ENCODE assay signal across 10 cellular contexts in genomic region chr1:243227596-243227995, GRCh38.
"Had no signal": no experiment of that assay in that cellular context is flagged by ENCODE, and none has a peak within 500 bp of the region (broad histone marks: within the 10 kb centered on the region; RNA-seq: fewer than 3 reads in every experiment).

No MANE protein-coding gene starts in this region.

- H3K4me1 ChIP-seq: HAP-1 had no signal

- H2AFZ ChIP-seq: GM23248, GM23338 had no signal

- DNase-seq: GM23248, GOT3, H7, H9, HCEC 1CT, HFFc6 had no signal

- H3K4me3 ChIP-seq: GM23248, GM23338, HAP-1 had no signal

- H3K9ac ChIP-seq: GM23248 had no signal

- H3K4me2 ChIP-seq: GM23338 had no signal

- H3K27ac ChIP-seq: GM23248 had no signal

- ATAC-seq: GM23338, HCT116 had no signal

- FAIRE-seq: H1 had no signal
